In genomic region chrX:13078739-13079444, GRCh38 we compare ENCODE assay signal across 8 cellular contexts. TPM values are rescaled to one million over a fixed set of nuclear protein-coding genes. Genes with fewer than 3 reads are reported as not detected.
A peak's percentile ranks its signal among the peaks of the same experiment; 100 is the strongest.
DNase-seq lines count a peak whose midpoint lies in the region; ATAC-seq lines count a peak whose summit lies in the region.

No MANE protein-coding gene starts in this region.

- peak overlapping the region; percentile 87 for H3K27ac Mint-ChIP-seq in activated naive CD4-positive, alpha-beta T cell treated with anti-CD3 and anti-CD28 coated beads, Interleukin-2, amount 10 ng/mL, durations not matched to agents 7 days and 5 days
- peak overlapping the region; percentile 43 for H3K27ac Mint-ChIP-seq in activated CD4-positive, alpha-beta memory T cell treated with anti-CD3 and anti-CD28 coated beads for 36 hours
- peak overlapping the region; percentile 85 for H3K27ac Mint-ChIP-seq in stimulated activated effector memory CD8-positive, alpha-beta T cell treated with anti-CD3 and anti-CD28 coated beads, Interleukin-12 subunit alpha, Interleukin-12 subunit beta, amount 100 ng/mL, for 72 hours

- peaks cover 4% of the 10 kb centered on the region for H3K36me3 Mint-ChIP-seq in activated naive CD4-positive, alpha-beta T cell treated with anti-CD3 and anti-CD28 coated beads, Interleukin-2, amount 10 ng/mL, durations not matched to agents 7 days and 5 days
- peaks cover 1% of the 10 kb centered on the region for H3K36me3 Mint-ChIP-seq in activated CD4-positive, alpha-beta memory T cell treated with anti-CD3 and anti-CD28 coated beads for 36 hours
- peaks cover 6% of the 10 kb centered on the region for H3K36me3 Mint-ChIP-seq in stimulated activated effector memory CD8-positive, alpha-beta T cell treated with anti-CD3 and anti-CD28 coated beads, Interleukin-12 subunit alpha, Interleukin-12 subunit beta, amount 100 ng/mL, for 72 hours

- no peak for ATAC-seq in stimulated activated effector memory CD8-positive, alpha-beta T cell treated with anti-CD3 and anti-CD28 coated beads, Interleukin-12 subunit alpha, Interleukin-12 subunit beta, amount 100 ng/mL, for 72 hours
- no peak for ATAC-seq in GM21619 (IDR thresholded peaks at IDR 0.05; ENCODE audit: unreplicated experiment)

- H3K4me1 Mint-ChIP-seq in activated naive CD4-positive, alpha-beta T cell treated with anti-CD3 and anti-CD28 coated beads, Interleukin-2, amount 10 ng/mL, durations not matched to agents 7 days and 5 days = peaks cover 92% of the 10 kb centered on the region
- H3K4me1 Mint-ChIP-seq in activated CD4-positive, alpha-beta memory T cell treated with anti-CD3 and anti-CD28 coated beads for 36 hours (ENCODE audit: low read depth) = peaks cover 88% of the 10 kb centered on the region
- H3K4me1 Mint-ChIP-seq in stimulated activated effector memory CD8-positive, alpha-beta T cell treated with anti-CD3 and anti-CD28 coated beads, Interleukin-12 subunit alpha, Interleukin-12 subunit beta, amount 100 ng/mL, for 72 hours = peaks cover 70% of the 10 kb centered on the region

- peak overlapping the region; percentile 40 for H3K4me3 Mint-ChIP-seq in activated naive CD4-positive, alpha-beta T cell treated with anti-CD3 and anti-CD28 coated beads, Interleukin-2, amount 10 ng/mL, durations not matched to agents 7 days and 5 days
- H3K4me3 Mint-ChIP-seq in activated CD4-positive, alpha-beta memory T cell treated with anti-CD3 and anti-CD28 coated beads for 36 hours = peak overlapping the region; percentile 33
- H3K4me3 Mint-ChIP-seq in stimulated activated effector memory CD8-positive, alpha-beta T cell treated with anti-CD3 and anti-CD28 coated beads, Interleukin-12 subunit alpha, Interleukin-12 subunit beta, amount 100 ng/mL, for 72 hours = peak overlapping the region; percentile 53

- H3K27me3 Mint-ChIP-seq in activated naive CD4-positive, alpha-beta T cell treated with anti-CD3 and anti-CD28 coated beads, Interleukin-2, amount 10 ng/mL, durations not matched to agents 7 days and 5 days = no peaks in the 10 kb centered on the region
- no peaks in the 10 kb centered on the region for H3K27me3 Mint-ChIP-seq in activated CD4-positive, alpha-beta memory T cell treated with anti-CD3 and anti-CD28 coated beads for 36 hours

- no peaks in the 10 kb centered on the region for H3K9me3 Mint-ChIP-seq in activated naive CD4-positive, alpha-beta T cell treated with anti-CD3 and anti-CD28 coated beads, Interleukin-2, amount 10 ng/mL, durations not matched to agents 7 days and 5 days
- no peaks in the 10 kb centered on the region for H3K9me3 Mint-ChIP-seq in activated CD4-positive, alpha-beta memory T cell treated with anti-CD3 and anti-CD28 coated beads for 36 hours
- peaks cover 3% of the 10 kb centered on the region for H3K9me3 Mint-ChIP-seq in stimulated activated effector memory CD8-positive, alpha-beta T cell treated with anti-CD3 and anti-CD28 coated beads, Interleukin-12 subunit alpha, Interleukin-12 subunit beta, amount 100 ng/mL, for 72 hours

- intact Hi-C loops in activated CD4-positive, alpha-beta memory T cell treated with anti-CD3 and anti-CD28 coated beads for 36 hours (cut with micrococcal nuclease) = loop anchor here (5.0 kb wide), 1 partner anchor 37 kb away; the partner anchor contains the start of gene FAM9C

- DNase-seq in activated naive CD4-positive, alpha-beta T cell treated with anti-CD3 and anti-CD28 coated beads, Interleukin-2, amount 10 ng/mL, durations not matched to agents 7 days and 5 days = peak; percentile 33
- DNase-seq in activated naive CD4-positive, alpha-beta T cell treated with Interleukin-2 at 50 U/mL for 16 hours = no peak
- peak; percentile 20 for DNase-seq in activated CD4-positive, alpha-beta memory T cell treated with anti-CD3 and anti-CD28 coated beads for 36 hours
- DNase-seq in hepatic stellate cell (ENCODE audit: low spot score) (peak; percentile 37), NCI-H2196 treated with DMSO at 0.1 percent for 48 hours (lab: John Stamatoyannopoulos, UW; ENCODE audit: unreplicated experiment) (no peak), NCI-H2171 treated with DMSO at 0.1 percent for 48 hours (lab: John Stamatoyannopoulos, UW) (no peak)
- no peak for DNase-seq in stimulated activated effector memory CD8-positive, alpha-beta T cell treated with anti-CD3 and anti-CD28 coated beads, Interleukin-12 subunit alpha, Interleukin-12 subunit beta, amount 100 ng/mL, for 72 hours (ENCODE audit: low spot score in 2 of 2)

- CTCF ChIA-PET in activated naive CD4-positive, alpha-beta T cell treated with anti-CD3 and anti-CD28 coated beads, Interleukin-2, amount 10 ng/mL, durations not matched to agents 7 days and 5 days (lab: Charles Lee) = interaction anchor here (0.7 to 1.2 kb wide), 2 partner anchors 75 to 78 kb away, joined by 3 to 4 read pairs; no protein-coding TSS in a partner anchor
- CTCF ChIA-PET in activated CD4-positive, alpha-beta memory T cell treated with anti-CD3 and anti-CD28 coated beads for 36 hours (lab: Charles Lee) = interaction anchor here (1.1 kb wide), 1 partner anchor 28 kb away, joined by 4 read pairs; no protein-coding TSS in a partner anchor

- POLR2A ChIA-PET in activated CD4-positive, alpha-beta memory T cell treated with anti-CD3 and anti-CD28 coated beads for 36 hours (lab: Charles Lee) = interaction anchor here (0.6 to 1.7 kb wide), 5 partner anchors 27 to 103 kb away, joined by 3 to 5 read pairs (median 3); no protein-coding TSS in a partner anchor

RNA-seq across cellular contexts. Expression of gene FAM9C, which starts 34.5 kb away (rescaled TPM):
- under 1 TPM in 1 of 2 experiments, not detected in 1; 0.05 TPM for total RNA-seq in activated CD4-positive, alpha-beta memory T cell treated with anti-CD3 and anti-CD28 coated beads for 36 hours

Comparison
In these comparisons a context has a peak if more than half of its experiments do, and no peak if none do; other contexts are left out.
1. DNase-seq: peak in activated naive CD4-positive, alpha-beta T cell treated with anti-CD3 and anti-CD28 coated beads, Interleukin-2, amount 10 ng/mL, durations not matched to agents 7 days and 5 days (single experiment), activated CD4-positive, alpha-beta memory T cell treated with anti-CD3 and anti-CD28 coated beads for 36 hours (single experiment) and hepatic stellate cell (single experiment); none in activated naive CD4-positive, alpha-beta T cell treated with Interleukin-2 at 50 U/mL for 16 hours (single experiment), stimulated activated effector memory CD8-positive, alpha-beta T cell treated with anti-CD3 and anti-CD28 coated beads, Interleukin-12 subunit alpha, Interleukin-12 subunit beta, amount 100 ng/mL, for 72 hours (0 of 2), NCI-H2196 treated with DMSO at 0.1 percent for 48 hours (single experiment) and NCI-H2171 treated with DMSO at 0.1 percent for 48 hours (single experiment).
2. Peak in every context shown above with its lines, with median percentiles within 50 percentile points of each other: H3K27ac Mint-ChIP-seq and H3K4me3 Mint-ChIP-seq.